ENCODE assay signal across 18 cellular contexts in the genomic region with DNA sequence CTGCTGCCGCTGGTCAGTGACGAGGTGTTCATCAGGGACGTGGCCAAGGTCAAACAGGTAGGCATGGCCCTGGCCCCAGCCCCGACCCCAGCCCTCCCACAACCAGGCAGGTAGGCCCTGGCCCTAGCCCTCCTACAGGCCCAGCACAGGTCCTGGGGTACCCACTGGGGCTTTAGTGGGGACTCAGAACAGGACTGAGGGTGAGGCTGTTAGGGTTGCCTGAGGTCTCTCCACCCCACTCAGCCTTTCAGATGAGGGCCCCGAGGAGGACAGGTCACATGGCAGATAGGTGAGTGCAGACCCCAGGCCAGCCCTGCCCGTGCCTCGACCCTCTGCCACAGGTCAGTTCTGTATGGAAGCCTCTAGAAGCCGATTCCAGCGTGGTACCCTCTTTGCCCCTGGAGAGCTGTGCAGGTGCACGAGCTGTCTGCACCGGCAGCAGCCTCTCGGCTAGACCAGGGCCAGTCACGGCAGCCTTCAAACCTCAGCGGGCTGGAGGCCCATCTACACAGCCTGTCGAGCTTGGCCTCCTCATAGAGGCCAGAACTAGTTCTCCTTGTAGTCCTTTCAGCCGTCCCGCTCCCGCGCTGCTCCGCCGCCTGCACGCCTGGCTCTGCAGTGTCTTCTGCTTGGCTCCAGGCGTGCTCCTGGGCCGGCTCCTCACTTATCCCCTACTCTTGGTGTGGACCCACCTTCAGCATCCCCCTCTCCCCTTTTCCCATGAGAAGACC. TPM values are rescaled to one million over a fixed set of nuclear protein-coding genes. Genes with fewer than 3 reads are reported as not detected.
DNase-seq lines count a peak whose midpoint lies in the region; ATAC-seq and TF ChIP-seq lines count a peak whose summit lies in the region.
"Had no signal": no experiment of that assay in that cellular context is flagged by ENCODE, and none has a peak within 500 bp of the region (broad histone marks: within the 10 kb centered on the region; RNA-seq: fewer than 3 reads in every experiment).

No MANE protein-coding gene starts in this region.

- no peak for TF ChIP-seq CTCF in gastroesophageal sphincter (IDR thresholded peaks at IDR 0.05)
- no peak for TF ChIP-seq CTCF in omental fat pad (IDR thresholded peaks at IDR 0.05)

- no peak overlapping the region for H3K23ac ChIP-seq in mesenchymal stem cell (ENCODE audit: low read length in 2 of 2)

- CTCF ChIA-PET in activated CD4-positive, alpha-beta memory T cell treated with anti-CD3 and anti-CD28 coated beads for 36 hours (lab: Charles Lee), result no interaction called here

- no peak for TF ChIP-seq EP300 in gastroesophageal sphincter (IDR thresholded peaks at IDR 0.05)

- no peak overlapping the region for H4K8ac ChIP-seq in mesenchymal stem cell (ENCODE audit: low read length)

- 89% methylated on average over 11 of the region's 24 CpGs; no CpG with 5 or more reads in 1 of the 2 donors for WGBS in gastroesophageal sphincter (ENCODE audit: low coverage in 1 of 2), 2 donors
- 88 to 92% methylated on average over 24 of the region's 24 CpGs for WGBS in aorta, 2 donors
- WGBS in mesenchymal stem cell, result 97% methylated on average over 23 of the region's 24 CpGs

- no peak overlapping the region for H3K27ac Mint-ChIP-seq in activated CD4-positive, alpha-beta memory T cell treated with anti-CD3 and anti-CD28 coated beads for 36 hours
- H3K27ac Mint-ChIP-seq: GM23338, nephron progenitor cell had no signal

- intact Hi-C loops in aorta (cut with DNase I), result no loop called here
- intact Hi-C loops in activated CD4-positive, alpha-beta memory T cell treated with anti-CD3 and anti-CD28 coated beads for 36 hours (cut with micrococcal nuclease), result no loop called here

- H2AFZ ChIP-seq in mesenchymal stem cell (ENCODE audit: low read depth, low read length), result no peak overlapping the region
- H2AFZ ChIP-seq: GM23338 had no signal

- H3K9ac ChIP-seq in mesenchymal stem cell (ENCODE audit: low read length), result no peak overlapping the region

- no peak overlapping the region for H2BK5ac ChIP-seq in mesenchymal stem cell (ENCODE audit: low read depth, low read length, poor library complexity, severe bottlenecking)

- no peaks in the 10 kb centered on the region for H3K27me3 Mint-ChIP-seq in activated CD4-positive, alpha-beta memory T cell treated with anti-CD3 and anti-CD28 coated beads for 36 hours
- H3K27me3 Mint-ChIP-seq: activated naive CD8-positive, alpha-beta T cell had no signal

- no peaks in the 10 kb centered on the region for H3K4me1 Mint-ChIP-seq in activated CD4-positive, alpha-beta memory T cell treated with anti-CD3 and anti-CD28 coated beads for 36 hours (ENCODE audit: low read depth)

- ATAC-seq in gastroesophageal sphincter (no peak), omental fat pad (ENCODE audit: low FRiP score) (no peak), aorta (ENCODE audit: low FRiP score) (no peak)
- ATAC-seq: GM23338 had no signal

- peak; percentile 1 for DNase-seq in stimulated activated CD4-positive, alpha-beta T cell treated with anti-CD3 and anti-CD28 coated beads, Interleukin-15, amount 100 ng/mL, for 24 hours
- DNase-seq in stimulated activated CD4-positive, alpha-beta T cell treated with anti-CD3 and anti-CD28 coated beads, Interleukin-2, amount 100 ng/mL, for 48 hours, result no peak
- DNase-seq in omental fat pad (ENCODE audit: low spot score), result peak; percentile 10
- peak; percentile 29 to 73 for DNase-seq in aorta
- DNase-seq in mesenchymal stem cell, result no peak
- DNase-seq in NCI-H446 treated with DMSO at 0.1 percent for 48 hours (lab: John Stamatoyannopoulos, UW), result no peak
- DNase-seq in activated CD4-positive, alpha-beta memory T cell treated with anti-CD3 and anti-CD28 coated beads for 36 hours, result no peak
- DNase-seq: activated CD8-positive, alpha-beta memory T cell treated with anti-CD3 and anti-CD28 coated beads for 24 hours; DMS 273 treated with DMSO at 0.1 percent for 48 hours; erythroblast; hippocampal formation; NCI-H2171; nephron progenitor cell; SIG-M5 had no signal

- H3K36me3 ChIP-seq in gastroesophageal sphincter, result peaks cover 0 to 100% of the 10 kb centered on the region in 2 donors
- H3K36me3 ChIP-seq in aorta (ENCODE audit: control insufficient read depth in 1 of 2, insufficient read depth in 2 of 2, low read length in 1 of 2), result peaks cover 0 to 31% of the 10 kb centered on the region in 2 donors
- peaks cover 97 to 100% of the 10 kb centered on the region in 2 experiments for H3K36me3 ChIP-seq in mesenchymal stem cell (ENCODE audit: control insufficient read depth in 1 of 2, insufficient read depth in 2 of 2, low read depth in 1 of 2, low read length in 2 of 2)

- no peak overlapping the region for H3K18ac ChIP-seq in mesenchymal stem cell (ENCODE audit: low read depth in 1 of 2, low read length in 2 of 2)

- no peaks in the 10 kb centered on the region for H3K9me3 Mint-ChIP-seq in activated CD4-positive, alpha-beta memory T cell treated with anti-CD3 and anti-CD28 coated beads for 36 hours
- H3K9me3 Mint-ChIP-seq: GM23338, nephron progenitor cell had no signal

- H4K91ac ChIP-seq in mesenchymal stem cell (ENCODE audit: low read length), result no peak overlapping the region

- H3K79me1 ChIP-seq in mesenchymal stem cell (replicated peaks; ENCODE audit: low read length, poor library complexity, severe bottlenecking), result peaks cover 50% of the 10 kb centered on the region

- H3K27me3 ChIP-seq in gastroesophageal sphincter (no peaks in the 10 kb centered on the region), aorta (ENCODE audit: control insufficient read depth in 1 of 2, insufficient read depth in 2 of 2, low read length in 1 of 2) (no peaks in the 10 kb centered on the region), mesenchymal stem cell (ENCODE audit: control insufficient read depth in 1 of 2, insufficient read depth in 1 of 2, low read length in 2 of 2) (no peaks in the 10 kb centered on the region)

- H2BK12ac ChIP-seq in mesenchymal stem cell (ENCODE audit: low read length in 2 of 2), result no peak overlapping the region

- H3K4me3 ChIP-seq in gastroesophageal sphincter (no peak overlapping the region), aorta (ENCODE audit: low read length in 2 of 2) (no peak overlapping the region), mesenchymal stem cell (ENCODE audit: insufficient read depth in 1 of 2, low read depth in 1 of 2, low read length in 2 of 2) (no peak overlapping the region)
- H3K4me3 ChIP-seq: GM23338, lung had no signal

- H3K14ac ChIP-seq in mesenchymal stem cell (ENCODE audit: low read length in 2 of 2), result no peak overlapping the region

- TF ChIP-seq POLR2A in gastroesophageal sphincter (IDR thresholded peaks at IDR 0.05), result no peak

- H3K4me3 Mint-ChIP-seq in activated CD4-positive, alpha-beta memory T cell treated with anti-CD3 and anti-CD28 coated beads for 36 hours, result no peak overlapping the region
- H3K4me3 Mint-ChIP-seq: activated naive CD8-positive, alpha-beta T cell; GM23338; nephron progenitor cell had no signal

- H2BK120ac ChIP-seq in mesenchymal stem cell (ENCODE audit: low read depth, low read length), result no peak overlapping the region

- H3K27ac ChIP-seq in gastroesophageal sphincter (peak overlapping the region in 3 of 4 donors; percentile 31 to 81 (median 43)), aorta (ENCODE audit: low read depth in 1 of 2, low read length in 2 of 2) (no peak overlapping the region), mesenchymal stem cell (ENCODE audit: low read length, poor library complexity, severe bottlenecking) (no peak overlapping the region)

- no peak overlapping the region for H3K4ac ChIP-seq in mesenchymal stem cell (ENCODE audit: low read depth in 1 of 2, low read length in 2 of 2)

- H3K36me3 Mint-ChIP-seq in activated CD4-positive, alpha-beta memory T cell treated with anti-CD3 and anti-CD28 coated beads for 36 hours, result peaks cover 13% of the 10 kb centered on the region

- H2BK15ac ChIP-seq in mesenchymal stem cell (ENCODE audit: low read depth, poor library complexity, severe bottlenecking), result no peak overlapping the region

- H3K9me3 ChIP-seq in gastroesophageal sphincter (no peaks in the 10 kb centered on the region), aorta (ENCODE audit: control insufficient read depth, low read length) (no peaks in the 10 kb centered on the region), mesenchymal stem cell (ENCODE audit: control insufficient read depth, low read length) (no peaks in the 10 kb centered on the region)

- H3K4me1 ChIP-seq in gastroesophageal sphincter (peaks cover 0 to 17% (median 0%) of the 10 kb centered on the region in 3 donors), aorta (ENCODE audit: control insufficient read depth in 1 of 2, insufficient read depth in 2 of 2, low read length in 2 of 2) (no peaks in the 10 kb centered on the region), mesenchymal stem cell (ENCODE audit: control insufficient read depth, insufficient read depth, low read depth, low read length) (peaks cover 34% of the 10 kb centered on the region)

- H3K4me2 ChIP-seq in mesenchymal stem cell (ENCODE audit: low read length, poor library complexity, severe bottlenecking), result no peak overlapping the region
- H3K4me2 ChIP-seq: GM23338 had no signal

- no peak overlapping the region for H2AK5ac ChIP-seq in mesenchymal stem cell (ENCODE audit: low read length, severe bottlenecking)

- POLR2A ChIA-PET in activated CD4-positive, alpha-beta memory T cell treated with anti-CD3 and anti-CD28 coated beads for 36 hours (lab: Charles Lee), result no interaction called here

RNA-seq across cellular contexts. Expression of a gene that starts 35.5 kb away (rescaled TPM):
- total RNA-seq in gastroesophageal sphincter (100 to 1,000 TPM; 131 to 663 (median 337) TPM), omental fat pad (10 to 100 TPM; 63.7 to 94.6 (median 82.4) TPM), aorta (10 to 100 TPM; 92.8 to 95.2 TPM)
- 100 to 1,000 TPM in 1 of 2 donors, 10 to 100 TPM in 1; 37.9 to 143 TPM for polyA plus RNA-seq in aorta
- 50.3 TPM for polyA plus RNA-seq in mesenchymal stem cell (2013, experiment 1 of 2)
- 48.3 TPM for polyA plus RNA-seq in mesenchymal stem cell (2013, experiment 2 of 2)
- 10 to 100 TPM; 23.4 to 24.0 TPM for total RNA-seq in activated CD4-positive, alpha-beta memory T cell treated with anti-CD3 and anti-CD28 coated beads for 36 hours

Comparison
In these comparisons a context has a peak if more than half of its experiments do, and no peak if none do; other contexts are left out.
1. DNase-seq: peak in stimulated activated CD4-positive, alpha-beta T cell treated with anti-CD3 and anti-CD28 coated beads, Interleukin-15, amount 100 ng/mL, for 24 hours (single experiment), omental fat pad (single experiment) and aorta (2 of 2); none in stimulated activated CD4-positive, alpha-beta T cell treated with anti-CD3 and anti-CD28 coated beads, Interleukin-2, amount 100 ng/mL, for 48 hours (0 of 2), mesenchymal stem cell (single experiment), NCI-H446 treated with DMSO at 0.1 percent for 48 hours (single experiment) and activated CD4-positive, alpha-beta memory T cell treated with anti-CD3 and anti-CD28 coated beads for 36 hours (single experiment).
2. H3K27ac ChIP-seq: peak in gastroesophageal sphincter (3 of 4); none in aorta (0 of 2) and mesenchymal stem cell (single experiment).